2 cellular contexts compared by ENCODE assay signal in genomic region chr20:61014486-61014885, GRCh38.
TF ChIP-seq lines count a peak whose summit lies in the region.

No MANE protein-coding gene starts in this region.

TF ChIP-seq in H1, 55 proteins besides CTCF, POLR2A, EP300 and RAD21:
- TF ChIP-seq SUZ12 (IDR thresholded peaks at IDR 0.05; ENCODE audit: low read length) (no peak), GTF2F1 (IDR thresholded peaks at IDR 0.05; ENCODE audit: borderline replicate concordance, low read depth, low read length) (no peak), RNF2 (IDR thresholded peaks at IDR 0.05; ENCODE audit: borderline replicate concordance, low read depth, low read length, missing control alignments, poor library complexity, severe bottlenecking) (no peak), CBX5 (IDR thresholded peaks at IDR 0.05; ENCODE audit: low read depth, low read length) (no peak), CHD1 (IDR thresholded peaks at IDR 0.05; ENCODE audit: low read depth, low read length) (no peak), TCF12 (IDR thresholded peaks at IDR 0.05; ENCODE audit: low read depth, low read length) (no peak), NANOG (IDR thresholded peaks at IDR 0.05; ENCODE audit: insufficient read depth, low read depth, low read length, poor library complexity, severe bottlenecking) (no peak), YY1 (IDR thresholded peaks at IDR 0.05; ENCODE audit: low read depth, low read length) (no peak), TEAD4 (IDR thresholded peaks at IDR 0.05; ENCODE audit: low read depth, low read length) (peak; percentile 57; the same call in 1 of the 2 replicates)

TF ChIP-seq in HepG2, 621 proteins besides CTCF, POLR2A, EP300 and RAD21:
- TF ChIP-seq ZNF878 (CRISPR knock-in tag; IDR thresholded peaks at IDR 0.05), result no peak
- TF ChIP-seq ZNF569 (CRISPR knock-in tag; IDR thresholded peaks at IDR 0.05; ENCODE audit: borderline replicate concordance), result no peak
- TF ChIP-seq SNAPC2 (CRISPR knock-in tag; IDR thresholded peaks at IDR 0.05), result no peak
- TF ChIP-seq BRD4 (CRISPR knock-in tag; IDR thresholded peaks at IDR 0.05), result no peak
- TF ChIP-seq ZBTB1 (CRISPR knock-in tag; IDR thresholded peaks at IDR 0.05; ENCODE audit: borderline replicate concordance), result no peak
- TF ChIP-seq POLR2AphosphoS2 (IDR thresholded peaks at IDR 0.05; ENCODE audit: low read depth, low read length), result no peak
- TF ChIP-seq SYNCRIP (IDR thresholded peaks at IDR 0.05; ENCODE audit: insufficient read depth, low read depth, low read length), result no peak
- no peak for TF ChIP-seq ETS1 (CRISPR knock-in tag; IDR thresholded peaks at IDR 0.05)
- no peak for TF ChIP-seq SKI (IDR thresholded peaks at IDR 0.05; ENCODE audit: partially characterized antibody)
- TF ChIP-seq ZNF609 (CRISPR knock-in tag; IDR thresholded peaks at IDR 0.05; ENCODE audit: borderline replicate concordance), result no peak
- no peak for TF ChIP-seq PRPF4 (IDR thresholded peaks at IDR 0.05; ENCODE audit: low read depth, low read length, poor library complexity, severe bottlenecking)
- no peak for TF ChIP-seq ZNF7 (CRISPR knock-in tag; IDR thresholded peaks at IDR 0.05)
- no peak for TF ChIP-seq KLF15 (CRISPR knock-in tag; IDR thresholded peaks at IDR 0.05; ENCODE audit: borderline replicate concordance)
- TF ChIP-seq ZNF761 (CRISPR knock-in tag; conservative IDR thresholded peaks at IDR 0.05), result no peak
- no peak for TF ChIP-seq ZBTB2 (CRISPR knock-in tag; IDR thresholded peaks at IDR 0.05; ENCODE audit: low read depth)
